ENCODE assay signal across 10 cellular contexts in the genomic region with DNA sequence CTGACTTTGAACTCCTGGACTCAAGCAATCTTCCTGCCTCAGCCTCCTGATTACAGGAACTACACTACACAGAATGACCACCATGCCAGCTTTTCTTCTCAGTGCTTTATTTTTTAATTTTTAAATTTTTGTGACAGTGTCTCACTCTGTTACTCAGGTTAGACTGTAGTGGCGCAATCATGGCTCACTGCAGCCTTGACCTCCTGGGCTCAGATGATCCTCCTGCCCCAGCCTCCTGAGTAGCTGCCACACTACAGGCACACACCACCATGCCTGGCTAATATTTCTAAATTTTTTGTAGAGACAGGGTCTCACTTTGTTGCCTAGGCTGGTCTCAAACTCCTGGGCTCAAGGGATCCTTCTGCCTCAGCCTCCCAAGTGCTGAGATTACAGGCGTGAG. TPM values are rescaled to one million over a fixed set of nuclear protein-coding genes. Genes with fewer than 3 reads are reported as not detected.
DNase-seq lines count a peak whose midpoint lies in the region; ATAC-seq and TF ChIP-seq lines count a peak whose summit lies in the region.
"Not testable (repeated sequence)": the region's sequence is repeated elsewhere in the genome, so short reads cannot be mapped to it uniquely, and the experiment has no call there.
"Had no signal": no experiment of that assay in that cellular context is flagged by ENCODE, and none has a peak within 500 bp of the region (broad histone marks: within the 10 kb centered on the region; RNA-seq: fewer than 3 reads in every experiment).

No MANE protein-coding gene starts in this region.

- TF ChIP-seq POLR2A in heart left ventricle (IDR thresholded peaks at IDR 0.05); transverse colon (IDR thresholded peaks at IDR 0.05): not testable (repeated sequence)

- CTCF ChIA-PET in naive thymus-derived CD4-positive, alpha-beta T cell (lab: Charles Lee), result interaction anchor here (0.7 to 2.4 kb wide), 3 partner anchors 55 to 189 kb away, joined by 3 to 6 read pairs (median 3); no protein-coding TSS in a partner anchor

- H3K27me3 ChIP-seq in CD4-positive, CD25-positive, alpha-beta regulatory T cell (ENCODE audit: control insufficient read depth, insufficient read depth, low read length); RWPE2 (ENCODE audit: insufficient read depth, poor library complexity, severe bottlenecking); ascending aorta; heart left ventricle; naive thymus-derived CD4-positive, alpha-beta T cell (ENCODE audit: control insufficient read depth in 2 of 2, insufficient read depth in 2 of 2, low read length in 2 of 2); transverse colon: not testable (repeated sequence)

- peaks cover 19% of the 10 kb centered on the region for H3K4me1 ChIP-seq in CD4-positive, CD25-positive, alpha-beta regulatory T cell (ENCODE audit: control insufficient read depth, insufficient read depth, low read length, poor library complexity, severe bottlenecking)
- H3K4me1 ChIP-seq in RWPE2 (ENCODE audit: insufficient read depth, poor library complexity, severe bottlenecking), result not testable (repeated sequence)
- H3K4me1 ChIP-seq in ascending aorta (peaks cover 32 to 94% of the 10 kb centered on the region in 2 donors), heart left ventricle (peaks cover 59 to 100% (median 99%) of the 10 kb centered on the region in 12 donors), transverse colon (peaks cover 52 to 94% (median 60%) of the 10 kb centered on the region in 4 donors)
- H3K4me1 ChIP-seq in naive thymus-derived CD4-positive, alpha-beta T cell (ENCODE audit: control insufficient read depth in 2 of 2, insufficient read depth in 2 of 2, low read length in 2 of 2), result peaks cover 5 to 29% of the 10 kb centered on the region in 2 donors

- not testable (repeated sequence) for H3K4me3 ChIP-seq in CD4-positive, CD25-positive, alpha-beta regulatory T cell (ENCODE audit: low read depth, low read length); RWPE2 (ENCODE audit: severe bottlenecking); ascending aorta; heart left ventricle; naive thymus-derived CD4-positive, alpha-beta T cell (ENCODE audit: low read length); transverse colon

- not testable (repeated sequence) for H3K9me3 ChIP-seq in CD4-positive, CD25-positive, alpha-beta regulatory T cell (ENCODE audit: control insufficient read depth in 2 of 2, low read length in 2 of 2); RWPE2 (ENCODE audit: severe bottlenecking); ascending aorta; heart left ventricle; naive thymus-derived CD4-positive, alpha-beta T cell (ENCODE audit: control insufficient read depth in 2 of 3, low read length in 3 of 3); transverse colon

- peak overlapping the region; percentile 84 to 88 (median 87) for H3K27ac Mint-ChIP-seq in CD4-positive, CD25-positive, alpha-beta regulatory T cell
- H3K27ac Mint-ChIP-seq in activated T-cell treated with anti-CD3 and anti-CD28 coated beads, Interleukin-2, amount 50 U/mL, for 72 hours, result peak overlapping the region; percentile 93
- peak overlapping the region in 5 of 9 donors; percentile 2 to 79 (median 56) for H3K27ac Mint-ChIP-seq in naive thymus-derived CD4-positive, alpha-beta T cell
- peak overlapping the region; percentile 69 for H3K27ac Mint-ChIP-seq in stimulated activated memory B cell treated with anti-CD40 and anti-IgM and Interleukin-4, amounts not matched to agents 10 μg/mL and 1 μg/mL and 100 μg/mL, for 72 hours

- H3K4me3 Mint-ChIP-seq in CD4-positive, CD25-positive, alpha-beta regulatory T cell, result peak overlapping the region in 1 of 4 donors; percentile 19
- H3K4me3 Mint-ChIP-seq in activated T-cell treated with anti-CD3 and anti-CD28 coated beads, Interleukin-2, amount 50 U/mL, for 72 hours; naive thymus-derived CD4-positive, alpha-beta T cell; stimulated activated memory B cell treated with anti-CD40 and anti-IgM and Interleukin-4, amounts not matched to agents 10 μg/mL and 1 μg/mL and 100 μg/mL, for 72 hours: not testable (repeated sequence)

- TF ChIP-seq EP300 in transverse colon (IDR thresholded peaks at IDR 0.05; ENCODE audit: low read depth), result not testable (repeated sequence)

- peaks cover 19% of the 10 kb centered on the region for H3K36me3 Mint-ChIP-seq in CD4-positive, CD25-positive, alpha-beta regulatory T cell
- peaks cover 2 to 34% of the 10 kb centered on the region in 2 donors for H3K36me3 Mint-ChIP-seq in activated T-cell treated with anti-CD3 and anti-CD28 coated beads, Interleukin-2, amount 50 U/mL, for 72 hours (ENCODE audit: insufficient read depth in 2 of 2)
- peaks cover 0 to 29% (median 3%) of the 10 kb centered on the region in 5 donors for H3K36me3 Mint-ChIP-seq in naive thymus-derived CD4-positive, alpha-beta T cell
- H3K36me3 Mint-ChIP-seq in stimulated activated memory B cell treated with anti-CD40 and anti-IgM and Interleukin-4, amounts not matched to agents 10 μg/mL and 1 μg/mL and 100 μg/mL, for 72 hours, result peaks cover 65% of the 10 kb centered on the region

- intact Hi-C loops in ascending aorta (cut with DNase I); transverse colon (cut with DNase I; ENCODE audit: low total_unique reads): not testable (repeated sequence)
- intact Hi-C loops in heart left ventricle (cut with DNase I), result loop anchor here in 2 of 10 donors (10.0 kb wide), 2 partner anchors 146 to 156 kb away; a partner anchor contains a TSS
- intact Hi-C loops in naive thymus-derived CD4-positive, alpha-beta T cell (cut with micrococcal nuclease), result loop anchor here in 1 of 2 donors (10.0 kb wide), 1 partner anchor 346 kb away; a partner anchor contains a TSS

- TF ChIP-seq CTCF in RWPE2 (IDR thresholded peaks at IDR 0.05; ENCODE audit: poor library complexity, severe bottlenecking); ascending aorta (IDR thresholded peaks at IDR 0.05); heart left ventricle (IDR thresholded peaks at IDR 0.05); transverse colon (IDR thresholded peaks at IDR 0.05): not testable (repeated sequence)

- H3K36me3 ChIP-seq in CD4-positive, CD25-positive, alpha-beta regulatory T cell (ENCODE audit: control insufficient read depth, insufficient read depth, low read length), result peaks cover 15% of the 10 kb centered on the region
- peaks cover 99% of the 10 kb centered on the region for H3K36me3 ChIP-seq in RWPE2 (ENCODE audit: low read depth)
- H3K36me3 ChIP-seq in ascending aorta, result peaks cover 20 to 24% of the 10 kb centered on the region in 2 donors
- H3K36me3 ChIP-seq in heart left ventricle, result peaks cover 0 to 42% (median 21%) of the 10 kb centered on the region in 9 donors
- H3K36me3 ChIP-seq in naive thymus-derived CD4-positive, alpha-beta T cell (ENCODE audit: control insufficient read depth in 2 of 3, insufficient read depth in 3 of 3, low read length in 3 of 3), result peaks cover 0 to 21% (median 0%) of the 10 kb centered on the region in 3 experiments
- H3K36me3 ChIP-seq in transverse colon, result not testable (repeated sequence)

- H3K9me3 Mint-ChIP-seq in CD4-positive, CD25-positive, alpha-beta regulatory T cell; activated T-cell treated with anti-CD3 and anti-CD28 coated beads, Interleukin-2, amount 50 U/mL, for 72 hours; naive thymus-derived CD4-positive, alpha-beta T cell; stimulated activated memory B cell treated with anti-CD40 and anti-IgM and Interleukin-4, amounts not matched to agents 10 μg/mL and 1 μg/mL and 100 μg/mL, for 72 hours: not testable (repeated sequence)

- not testable (repeated sequence) for H3K27ac ChIP-seq in CD4-positive, CD25-positive, alpha-beta regulatory T cell (ENCODE audit: insufficient read depth, low read length, poor library complexity, severe bottlenecking)
- H3K27ac ChIP-seq in RWPE2 (ENCODE audit: poor library complexity, severe bottlenecking) (peak overlapping the region; percentile 47), ascending aorta (peak overlapping the region; percentile 89 to 95), heart left ventricle (peak overlapping the region; percentile 81 to 97 (median 90)), transverse colon (peak overlapping the region; percentile 84 to 87 (median 86))
- peak overlapping the region; percentile 4 for H3K27ac ChIP-seq in naive thymus-derived CD4-positive, alpha-beta T cell (ENCODE audit: low read depth, low read length)

- peaks cover 12 to 70% (median 34%) of the 10 kb centered on the region in 4 donors for H3K4me1 Mint-ChIP-seq in CD4-positive, CD25-positive, alpha-beta regulatory T cell
- H3K4me1 Mint-ChIP-seq in activated T-cell treated with anti-CD3 and anti-CD28 coated beads, Interleukin-2, amount 50 U/mL, for 72 hours (ENCODE audit: low read depth), result peaks cover 100% of the 10 kb centered on the region
- H3K4me1 Mint-ChIP-seq in naive thymus-derived CD4-positive, alpha-beta T cell, result peaks cover 28 to 76% (median 36%) of the 10 kb centered on the region in 7 donors
- peaks cover 60% of the 10 kb centered on the region for H3K4me1 Mint-ChIP-seq in stimulated activated memory B cell treated with anti-CD40 and anti-IgM and Interleukin-4, amounts not matched to agents 10 μg/mL and 1 μg/mL and 100 μg/mL, for 72 hours

- in situ Hi-C loops in transverse colon (cut with MboI; ENCODE audit: low pct_ligation_motif_present in 1 of 4, low pct_unique_long_range_greater_than_20kb in 1 of 4, low sequenced_read_pairs in 3 of 4), result not testable (repeated sequence)

- not testable (repeated sequence) for H3K27me3 Mint-ChIP-seq in CD4-positive, CD25-positive, alpha-beta regulatory T cell; activated T-cell treated with anti-CD3 and anti-CD28 coated beads, Interleukin-2, amount 50 U/mL, for 72 hours (ENCODE audit: low read depth); naive thymus-derived CD4-positive, alpha-beta T cell; stimulated activated memory B cell treated with anti-CD40 and anti-IgM and Interleukin-4, amounts not matched to agents 10 μg/mL and 1 μg/mL and 100 μg/mL, for 72 hours

- 95 to 100% (median 98%) methylated on average over 2 of the region's 2 CpGs for WGBS in heart left ventricle, 4 donors
- WGBS in transverse colon (ENCODE audit: low coverage in 1 of 2), 2 donors, result 98 to 100% methylated on average over 2 of the region's 2 CpGs

- ATAC-seq in CD4-positive, CD25-positive, alpha-beta regulatory T cell (ENCODE audit: low read depth in 2 of 2); RWPE2 (ENCODE audit: low read depth); activated T-cell treated with anti-CD3 and anti-CD28 coated beads, Interleukin-2, amount 50 U/mL, for 72 hours (replicated peaks in 1 of 2); heart left ventricle; naive thymus-derived CD4-positive, alpha-beta T cell; stimulated activated memory B cell treated with anti-CD40 and anti-IgM and Interleukin-4, amounts not matched to agents 10 μg/mL and 1 μg/mL and 100 μg/mL, for 72 hours: not testable (repeated sequence)

- not testable (repeated sequence) for DNase-seq in CD4-positive, CD25-positive, alpha-beta regulatory T cell; RWPE2 (ENCODE audit: low spot score); activated T-cell treated with anti-CD3 and anti-CD28 coated beads, Interleukin-2, amount 50 U/mL, for 72 hours; ascending aorta (ENCODE audit: low spot score in 2 of 2); heart left ventricle; naive thymus-derived CD4-positive, alpha-beta T cell; transverse colon

- POLR2A ChIA-PET in naive thymus-derived CD4-positive, alpha-beta T cell (lab: Charles Lee), result interaction anchor here (0.6 kb wide), 1 partner anchor 1296 kb away, joined by 4 read pairs; no protein-coding TSS in a partner anchor

RNA-seq across cellular contexts. Expression of a gene that starts 31.2 kb away (rescaled TPM):
- total RNA-seq in CD4-positive, CD25-positive, alpha-beta regulatory T cell, result not detected
- polyA plus RNA-seq in CD4-positive, CD25-positive, alpha-beta regulatory T cell, result not detected
- total RNA-seq in activated T-cell treated with anti-CD3 and anti-CD28 coated beads, Interleukin-2, amount 50 U/mL, for 72 hours, result not detected
- 61.4 TPM for total RNA-seq in ascending aorta
- 10 to 100 TPM in 5 of 9 donors, 1 to 10 TPM in 4; 5.7 to 29.4 (median 10.6) TPM for total RNA-seq in heart left ventricle
- 10 to 100 TPM; 13.6 to 42.8 TPM for polyA plus RNA-seq in heart left ventricle
- total RNA-seq in naive thymus-derived CD4-positive, alpha-beta T cell, result not detected
- polyA plus RNA-seq in naive thymus-derived CD4-positive, alpha-beta T cell, result not detected
- total RNA-seq in transverse colon, result not detected
- total RNA-seq: A172, RPMI7951 had no signal

RNA-seq across cellular contexts. Expression of a gene that starts 53.7 kb away (rescaled TPM):
- total RNA-seq in CD4-positive, CD25-positive, alpha-beta regulatory T cell, result 38.1 TPM
- 10 to 100 TPM; 15.5 to 19.6 (median 17.3) TPM for polyA plus RNA-seq in CD4-positive, CD25-positive, alpha-beta regulatory T cell
- 100 to 1,000 TPM; 120 to 152 TPM for total RNA-seq in activated T-cell treated with anti-CD3 and anti-CD28 coated beads, Interleukin-2, amount 50 U/mL, for 72 hours
- total RNA-seq in ascending aorta (200 TPM), heart left ventricle (100 to 1,000 TPM in 1 of 9 donors, 10 to 100 TPM in 8; 32.2 to 176 (median 62.6) TPM), transverse colon (100 to 1,000 TPM in 3 of 4 donors, 10 to 100 TPM in 1; 98.6 to 151 (median 107) TPM)
- polyA plus RNA-seq in heart left ventricle, result 100 to 1,000 TPM in 1 of 2 donors, 10 to 100 TPM in 1; 43.1 to 217 TPM
- 100 to 1,000 TPM in 1 of 5 experiments, 10 to 100 TPM in 4; 15.0 to 111 (median 19.4) TPM for total RNA-seq in naive thymus-derived CD4-positive, alpha-beta T cell
- polyA plus RNA-seq in naive thymus-derived CD4-positive, alpha-beta T cell, result 10 to 100 TPM; 11.5 to 12.7 TPM
